ENCODE assay signal across 2 cellular contexts in genomic region chr9:71073494-71073893, GRCh38.
A peak's percentile ranks its signal among the peaks of the same experiment; 100 is the strongest.
TF ChIP-seq lines count a peak whose summit lies in the region.

No MANE protein-coding gene starts in this region.

TF ChIP-seq in IMR-90, 13 proteins besides CTCF, POLR2A, EP300 and RAD21 (continued from another document):
- TF ChIP-seq BHLHE40 (IDR thresholded peaks at IDR 0.05; ENCODE audit: low read depth, low read length): no peak
- TF ChIP-seq RFX5 (IDR thresholded peaks at IDR 0.05; ENCODE audit: low read depth, low read length): no peak

TF ChIP-seq in K562, 482 proteins besides CTCF, POLR2A, EP300 and RAD21 (continued from another document):
- TF ChIP-seq CEBPB (tag; IDR thresholded peaks at IDR 0.05) (peak; percentile 15; the same call in 1 of the 2 replicates), FIP1L1 (IDR thresholded peaks at IDR 0.05; ENCODE audit: low read depth, low read length, poor library complexity, severe bottlenecking) (no peak)
